In genomic region chr2:166881177-166881576, GRCh38 we compare ENCODE assay signal across 28 cellular contexts. TPM values are rescaled to one million over a fixed set of nuclear protein-coding genes. Genes with fewer than 3 reads are reported as not detected.
"Had no signal": no experiment of that assay in that cellular context is flagged by ENCODE, and none has a peak within 500 bp of the region (broad histone marks: within the 10 kb centered on the region; RNA-seq: fewer than 3 reads in every experiment).

No MANE protein-coding gene starts in this region.

- H3K36me3 ChIP-seq: left ventricle myocardium inferior, lower lobe of right lung, neural progenitor cell, prostate gland, right atrium auricular region, suprapubic skin, transverse colon, upper lobe of right lung, uterus had no signal

- H3K4me1 Mint-ChIP-seq: endodermal cell; neural progenitor cell; stimulated activated naive CD8-positive, alpha-beta T cell treated with anti-CD3 and anti-CD28 coated beads, Interleukin-15, amount 100 ng/mL, for 72 hours had no signal

- H3K36me3 Mint-ChIP-seq: naive B cell; natural killer cell treated with Interleukin-12 subunit alpha and Interleukin-12 subunit beta and Interleukin-15 and Interleukin-18, amount 100 ng/mL, for 72 hours; neural progenitor cell had no signal

- H3K9me3 Mint-ChIP-seq: dendritic cell treated with granulocyte-macrophage colony-stimulating factor and Interleukin-4, amounts not matched to agents 40 ng/mL and 50 ng/mL, for 4 days; endodermal cell; naive B cell; neural progenitor cell; stimulated activated naive CD8-positive, alpha-beta T cell treated with anti-CD3 and anti-CD28 coated beads, Interleukin-15, amount 100 ng/mL, for 72 hours had no signal

- H3K27ac ChIP-seq: epithelial cell of prostate, hepatocyte, left ventricle myocardium inferior, lower lobe of right lung, neural progenitor cell, prostate gland, right atrium auricular region, suprapubic skin, transverse colon, upper lobe of right lung, uterus had no signal

- DNase-seq: effector CD8-positive, alpha-beta T cell; endodermal cell; head of caudate nucleus; islet precursor cell; kidney glomerular epithelial cell; left colon; left ventricle myocardium inferior; lower lobe of right lung; mucosa of descending colon; naive B cell; stimulated activated CD4-positive, alpha-beta T cell treated with anti-CD3 and anti-CD28 coated beads, Interleukin-12 subunit alpha, Interleukin-12 subunit beta, amount 100 ng/mL, for 4 hours; stimulated activated CD4-positive, alpha-beta T cell treated with anti-CD3 and anti-CD28 coated beads, Interleukin-1b, Interleukin-23, amount 100 ng/mL, for 48 hours; stimulated activated CD4-positive, alpha-beta T cell treated with anti-CD3 and anti-CD28 coated beads, Interleukin-4, amount 100 ng/mL, for 1 hour; stimulated activated CD8-positive, alpha-beta memory T cell treated with anti-CD3 and anti-CD28 coated beads, Interleukin-4, amount 100 ng/mL, for 48 hours; stimulated activated naive CD4-positive, alpha-beta T cell; stimulated activated naive CD8-positive, alpha-beta T cell treated with anti-CD3 and anti-CD28 coated beads, Interleukin-15, amount 100 ng/mL, for 72 hours; transverse colon; upper lobe of right lung; uterus had no signal

- H3K27me3 Mint-ChIP-seq: dendritic cell treated with granulocyte-macrophage colony-stimulating factor and Interleukin-4, amounts not matched to agents 40 ng/mL and 50 ng/mL, for 4 days; naive B cell; natural killer cell treated with Interleukin-12 subunit alpha and Interleukin-12 subunit beta and Interleukin-15 and Interleukin-18, amount 100 ng/mL, for 72 hours; stimulated activated naive CD8-positive, alpha-beta T cell treated with anti-CD3 and anti-CD28 coated beads, Interleukin-15, amount 100 ng/mL, for 72 hours had no signal

- H3K9me3 ChIP-seq: left ventricle myocardium inferior, lower lobe of right lung, mucosa of descending colon, prostate gland, right atrium auricular region, suprapubic skin, transverse colon, upper lobe of right lung, uterus had no signal

- H3K9ac ChIP-seq: neural progenitor cell had no signal

- H3K4me3 ChIP-seq: hepatocyte, left ventricle myocardium inferior, lower lobe of right lung, mucosa of descending colon, neural progenitor cell, prostate gland, right atrium auricular region, smooth muscle cell, suprapubic skin, transverse colon, upper lobe of right lung, uterus had no signal

- H3K27ac Mint-ChIP-seq: dendritic cell treated with granulocyte-macrophage colony-stimulating factor and Interleukin-4, amounts not matched to agents 40 ng/mL and 50 ng/mL, for 4 days; endodermal cell; naive B cell; natural killer cell treated with Interleukin-12 subunit alpha and Interleukin-12 subunit beta and Interleukin-15 and Interleukin-18, amount 100 ng/mL, for 72 hours; neural progenitor cell; stimulated activated naive CD8-positive, alpha-beta T cell treated with anti-CD3 and anti-CD28 coated beads, Interleukin-15, amount 100 ng/mL, for 72 hours had no signal

- H3K4me3 Mint-ChIP-seq: dendritic cell treated with granulocyte-macrophage colony-stimulating factor and Interleukin-4, amounts not matched to agents 40 ng/mL and 50 ng/mL, for 4 days; endodermal cell; naive B cell; natural killer cell treated with Interleukin-12 subunit alpha and Interleukin-12 subunit beta and Interleukin-15 and Interleukin-18, amount 100 ng/mL, for 72 hours; neural progenitor cell; stimulated activated naive CD8-positive, alpha-beta T cell treated with anti-CD3 and anti-CD28 coated beads, Interleukin-15, amount 100 ng/mL, for 72 hours had no signal

RNA-seq across cellular contexts. Expression of gene XIRP2, which starts 7.1 kb away (rescaled TPM):
- total RNA-seq: endodermal cell; hepatocyte; left colon; natural killer cell treated with Interleukin-12 subunit alpha and Interleukin-12 subunit beta and Interleukin-15 and Interleukin-18, amount 100 ng/mL, for 72 hours; smooth muscle cell; suprapubic skin had no signal
